Comparison of ENCODE assay signal across 8 cellular contexts in genomic region chr10:35027567-35027966, GRCh38.
DNase-seq lines count a peak whose midpoint lies in the region; ATAC-seq and TF ChIP-seq lines count a peak whose summit lies in the region.

No MANE protein-coding gene starts in this region.

- no peak for ATAC-seq in HG03460 (IDR thresholded peaks at IDR 0.05; ENCODE audit: unreplicated experiment)
- ATAC-seq in HG03175 (IDR thresholded peaks at IDR 0.05; ENCODE audit: unreplicated experiment), result no peak
- ATAC-seq in GM21737 (IDR thresholded peaks at IDR 0.05; ENCODE audit: unreplicated experiment), result no peak

- TF ChIP-seq CTCF in AG04449 (IDR thresholded peaks at IDR 0.05; ENCODE audit: insufficient read depth, low read length, missing control alignments) (peak; percentile 18), WI38 (IDR thresholded peaks at IDR 0.05; ENCODE audit: low read depth, low read length) (peak; percentile 16; the same call in 1 of the 2 replicates), kidney epithelial cell (IDR thresholded peaks at IDR 0.05; ENCODE audit: insufficient read depth, low read length, poor library complexity, severe bottlenecking) (peak; percentile 19)

- CTCF ChIA-PET in AG04449 (lab: Yijun Ruan, JAX), result interaction anchor here (0.8 to 6.5 kb wide), 21 partner anchors 9 to 372 kb away, joined by 3 to 45 read pairs (median 5); no protein-coding TSS in a partner anchor

- DNase-seq in AG04449 (ENCODE audit: low read depth, low spot score) (no peak), HT-29 (ENCODE audit: low spot score) (peak; percentile 43), kidney epithelial cell (ENCODE audit: low read depth) (no peak), occipital lobe (lab: John Stamatoyannopoulos, UW) (no peak)

- H3K36me3 ChIP-seq in kidney epithelial cell (ENCODE audit: control insufficient read depth, insufficient read depth, low read length), result no peaks in the 10 kb centered on the region

- POLR2A ChIA-PET in AG04449 (lab: Yijun Ruan, JAX), result no interaction called here

- no peak overlapping the region for H3K4me3 ChIP-seq in AG04449 (ENCODE audit: low read depth, low read length)
- H3K4me3 ChIP-seq in WI38 (ENCODE audit: low read depth, low read length), result no peak overlapping the region
- no peak overlapping the region for H3K4me3 ChIP-seq in kidney epithelial cell (ENCODE audit: low read depth, low read length)

- H3K27me3 ChIP-seq in kidney epithelial cell (ENCODE audit: control insufficient read depth, insufficient read depth, low read length), result no peaks in the 10 kb centered on the region
